10 cellular contexts compared by ENCODE assay signal in the genomic region with DNA sequence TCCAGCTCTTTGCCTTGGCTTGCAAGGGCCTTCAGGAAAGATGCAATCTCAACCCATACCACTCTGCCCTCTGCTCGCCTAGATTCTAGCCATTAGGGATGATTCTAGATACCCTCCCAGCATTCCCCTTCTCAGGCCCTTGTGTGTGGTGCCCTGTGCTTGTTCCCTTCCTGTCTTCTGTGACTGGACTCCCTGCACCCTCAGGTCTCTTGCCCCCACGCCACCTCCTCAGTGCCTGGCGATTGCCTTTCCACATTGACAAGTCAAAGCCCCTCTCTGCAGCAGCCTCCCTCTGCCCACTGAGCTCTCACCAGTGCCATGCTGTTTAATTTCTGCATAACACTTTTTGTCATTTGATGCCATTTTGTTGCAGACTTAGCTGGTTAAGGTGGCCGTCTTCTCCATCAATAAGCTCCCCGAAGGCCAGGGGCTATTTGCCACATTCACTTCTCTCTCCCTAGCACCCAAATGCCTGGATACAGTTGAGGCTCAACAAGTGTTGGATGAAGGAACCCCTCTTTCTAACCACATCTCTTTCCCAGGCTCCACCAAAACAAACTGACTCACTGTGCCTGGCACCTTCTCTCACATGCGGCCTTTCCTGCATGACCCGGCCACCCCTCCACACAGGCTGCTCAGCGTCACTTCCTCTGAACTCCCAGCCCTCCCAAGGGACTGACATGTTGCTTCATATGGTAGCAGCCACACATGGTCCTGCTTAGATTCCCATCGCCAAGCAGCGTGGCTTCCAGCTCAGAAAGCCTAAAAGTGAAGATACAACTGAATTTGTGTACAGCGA. TPM values are rescaled to one million over a fixed set of nuclear protein-coding genes. Genes with fewer than 3 reads are reported as not detected.
DNase-seq lines count a peak whose midpoint lies in the region; ATAC-seq, FAIRE-seq and TF ChIP-seq lines count a peak whose summit lies in the region.
"Had no signal": no experiment of that assay in that cellular context is flagged by ENCODE, and none has a peak within 500 bp of the region (broad histone marks: within the 10 kb centered on the region; RNA-seq: fewer than 3 reads in every experiment).

No MANE protein-coding gene starts in this region.

- dilution Hi-C loops in endothelial cell of umbilical vein (cut with MboI; ENCODE audit: extremely low pct_ligation_motif_present, low sequenced_read_pairs): no loop called here

- no peak overlapping the region for H3K4me3 ChIP-seq in GM12865 (ENCODE audit: low read depth, low read length)
- H3K4me3 ChIP-seq in endothelial cell of umbilical vein (replicated peaks in 1 of 3; ENCODE audit: insufficient read depth in 1 of 3, low read depth in 1 of 3, low read length in 3 of 3): no peak overlapping the region
- no peak overlapping the region for H3K4me3 ChIP-seq in sigmoid colon
- H3K4me3 ChIP-seq in dorsolateral prefrontal cortex: no peak overlapping the region

- FAIRE-seq in endothelial cell of umbilical vein (lab: Jason Lieb, UNC): peak; percentile 91
- FAIRE-seq: G401.6 had no signal

- intact Hi-C loops in endothelial cell of umbilical vein (cut with micrococcal nuclease) (no loop called here), sigmoid colon (cut with DNase I) (loop anchor here (5.0 kb wide), 2 partner anchors 82 to 147 kb away; a partner anchor contains a TSS), dorsolateral prefrontal cortex (cut with DNase I) (loop anchor here (5.0 to 10.0 kb wide), 5 partner anchors 62 to 190 kb away; a partner anchor contains a TSS)

- peak overlapping the region; percentile 55 for H2AFZ ChIP-seq in endothelial cell of umbilical vein (ENCODE audit: low read depth, low read length)

- H3K79me2 ChIP-seq in endothelial cell of umbilical vein (ENCODE audit: control insufficient read depth, insufficient read depth, low read length): peaks cover 2% of the 10 kb centered on the region

- H3K9me1 ChIP-seq in endothelial cell of umbilical vein (replicated peaks; ENCODE audit: control insufficient read depth, extremely low read depth, insufficient read depth, low read length): no peaks in the 10 kb centered on the region

- BruUV-seq in endothelial cell of umbilical vein (replicated peaks; lab: Mats Ljungman, UMichigan): no TSS peak

- no peaks in the 10 kb centered on the region for H4K20me1 ChIP-seq in endothelial cell of umbilical vein (replicated peaks; ENCODE audit: control insufficient read depth, extremely low read depth, insufficient read depth, low read length)

- 82 to 94% methylated on average over 11 of the region's 11 CpGs for WGBS in sigmoid colon, 2 donors

- no peaks in the 10 kb centered on the region for H3K9me3 ChIP-seq in endothelial cell of umbilical vein (replicated peaks; ENCODE audit: control insufficient read depth, insufficient read depth, low read length)
- H3K9me3 ChIP-seq in sigmoid colon: no peaks in the 10 kb centered on the region

- H3K27ac ChIP-seq in endothelial cell of umbilical vein (ENCODE audit: insufficient read depth, low read depth, low read length): peak overlapping the region; percentile 17
- H3K27ac ChIP-seq in sigmoid colon: no peak overlapping the region
- no peak overlapping the region for H3K27ac ChIP-seq in dorsolateral prefrontal cortex
- H3K27ac ChIP-seq in substantia nigra (ENCODE audit: low read depth, low read length, poor library complexity, severe bottlenecking): no peak overlapping the region

- H3K27me3 ChIP-seq in endothelial cell of umbilical vein (ENCODE audit: control insufficient read depth in 2 of 2, insufficient read depth in 2 of 2, low read length in 2 of 2) (no peaks in the 10 kb centered on the region), sigmoid colon (no peaks in the 10 kb centered on the region), dorsolateral prefrontal cortex (no peaks in the 10 kb centered on the region)

- TF ChIP-seq EP300 in sigmoid colon (IDR thresholded peaks at IDR 0.05): no peak

- ATAC-seq in HG03457 (IDR thresholded peaks at IDR 0.05; ENCODE audit: unreplicated experiment): no peak

- TF ChIP-seq CTCF in GM12865 (IDR thresholded peaks at IDR 0.05; ENCODE audit: insufficient read depth, low read depth, low read length, missing control alignments) (no peak), endothelial cell of umbilical vein (IDR thresholded peaks at IDR 0.05; ENCODE audit: extremely low read depth in 1 of 2, insufficient read depth in 1 of 2, low read depth in 1 of 2, low read length in 2 of 2) (no peak), sigmoid colon (IDR thresholded peaks at IDR 0.05) (no peak), dorsolateral prefrontal cortex (IDR thresholded peaks at IDR 0.05 in 54 of 56, conservative IDR thresholded peaks at IDR 0.05 in 2 of 56; ENCODE audit: low read depth in 1 of 56, partially characterized antibody in 56 of 56) (no peak)

- no peak overlapping the region for H3K4me2 ChIP-seq in endothelial cell of umbilical vein (ENCODE audit: insufficient read depth, low read length)

- H3K36me3 ChIP-seq in endothelial cell of umbilical vein (ENCODE audit: control insufficient read depth in 2 of 2, extremely low read depth in 1 of 2, insufficient read depth in 2 of 2, low read length in 2 of 2) (no peaks in the 10 kb centered on the region), sigmoid colon (no peaks in the 10 kb centered on the region)

- POLR2A ChIA-PET in endothelial cell of umbilical vein (lab: Charles Lee): no interaction called here

- H3K4me1 ChIP-seq in endothelial cell of umbilical vein (ENCODE audit: control insufficient read depth, extremely low read depth, insufficient read depth, low read length) (peaks cover 24% of the 10 kb centered on the region), sigmoid colon (peaks cover 0 to 6% (median 0%) of the 10 kb centered on the region in 4 donors)

- H3K9ac ChIP-seq in endothelial cell of umbilical vein (replicated peaks; ENCODE audit: extremely low read depth, insufficient read depth, low read length): no peak overlapping the region

- CTCF ChIA-PET in endothelial cell of umbilical vein (lab: Charles Lee): interaction anchor here (1.0 kb wide), 1 partner anchor 43 kb away, joined by 3 read pairs; no protein-coding TSS in a partner anchor

- DNase-seq in GM12865 (ENCODE audit: low read depth): peak; percentile 69
- peak; percentile 30 for DNase-seq in NAMALWA (ENCODE audit: low spot score)
- peak; percentile 82 for DNase-seq in endothelial cell of umbilical vein (ENCODE audit: low read depth, low spot score)
- DNase-seq in sigmoid colon: peak; percentile 76
- no peak for DNase-seq in NCI-H2081 (lab: John Stamatoyannopoulos, UW)
- no peak for DNase-seq in dorsolateral prefrontal cortex
- DNase-seq in substantia nigra (lab: John Stamatoyannopoulos, UW): no peak
- DNase-seq: T-helper 1 cell had no signal

- TF ChIP-seq POLR2A in endothelial cell of umbilical vein (IDR thresholded peaks at IDR 0.05; ENCODE audit: low read depth, low read length): no peak
- TF ChIP-seq POLR2A in sigmoid colon (IDR thresholded peaks at IDR 0.05): no peak

TF ChIP-seq in endothelial cell of umbilical vein, 7 proteins besides CTCF, POLR2A, EP300 and RAD21:
- TF ChIP-seq GATA2 (IDR thresholded peaks at IDR 0.05; ENCODE audit: insufficient read depth, insufficient read length, low read depth, low read length) (no peak), EZH2 (IDR thresholded peaks at IDR 0.05; ENCODE audit: borderline replicate concordance, low read depth, low read length, severe bottlenecking) (no peak), FOS (IDR thresholded peaks at IDR 0.05; ENCODE audit: borderline replicate concordance, insufficient read depth, low read length) (peak; percentile 51), POLR2AphosphoS5 (IDR thresholded peaks at IDR 0.05; ENCODE audit: insufficient read depth, low read depth, low read length) (peak; percentile 59), MYC (IDR thresholded peaks at IDR 0.05; ENCODE audit: low read depth, low read length) (peak; percentile 38), JUN (IDR thresholded peaks at IDR 0.05; ENCODE audit: borderline replicate concordance, insufficient read depth, insufficient read length, low read depth) (peak; percentile 44)
- TF ChIP-seq, protein P1, sequence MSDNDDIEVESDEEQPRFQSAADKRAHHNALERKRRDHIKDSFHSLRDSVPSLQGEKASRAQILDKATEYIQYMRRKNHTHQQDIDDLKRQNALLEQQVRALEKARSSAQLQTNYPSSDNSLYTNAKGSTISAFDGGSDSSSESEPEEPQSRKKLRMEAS (IDR thresholded peaks at IDR 0.05; ENCODE audit: insufficient read depth, insufficient read length): peak; percentile 41
TF ChIP-seq in endothelial cell of umbilical vein: peak in this region for 5.

RNA-seq across cellular contexts. Expression of a gene that starts 4.6 kb away (rescaled TPM):
- total RNA-seq in endothelial cell of umbilical vein (1,581 and 1,665 TPM in 2 replicates), sigmoid colon (10 to 100 TPM; 48.1 to 64.9 (median 52.9) TPM), dorsolateral prefrontal cortex (10 to 100 TPM; 15.5 to 55.1 (median 26.9) TPM)
- polyA plus RNA-seq in endothelial cell of umbilical vein (2,566 and 2,629 TPM in 2 replicates), sigmoid colon (10 to 100 TPM; 18.6 to 75.2 (median 29.1) TPM)
- polyA plus RNA-seq in endothelial cell of umbilical vein (2011; cell fraction: cytosol; rRNA removed): 2,247 and 2,322 TPM in 2 replicates
- polyA plus RNA-seq in endothelial cell of umbilical vein (2011; cell fraction: nucleus; rRNA removed): 1,597 and 1,745 TPM in 2 replicates
- polyA plus RNA-seq in endothelial cell of umbilical vein (2012): 1,989 and 2,618 TPM in 2 replicates
- 2,443 and 2,887 TPM in 2 replicates for polyA minus RNA-seq in endothelial cell of umbilical vein
- polyA minus RNA-seq in endothelial cell of umbilical vein (2011; cell fraction: cytosol; rRNA and poly(A)+ RNA removed): 46.0 TPM
- polyA minus RNA-seq in endothelial cell of umbilical vein (2011; cell fraction: nucleus; rRNA and poly(A)+ RNA removed): 638 and 706 TPM in 2 replicates

Comparison
In these comparisons a context has a peak if more than half of its experiments do, and no peak if none do; other contexts are left out.
1. DNase-seq: peak in GM12865 (single experiment), NAMALWA (single experiment), endothelial cell of umbilical vein (single experiment) and sigmoid colon (single experiment); none in NCI-H2081 (0 of 2), dorsolateral prefrontal cortex (0 of 10) and substantia nigra (0 of 49).
2. RNA of a gene that starts 4.6 kb away (total RNA-seq): 1,581 to 1,665 TPM in endothelial cell of umbilical vein; 48.1 to 64.9 TPM in sigmoid colon and 15.5 to 55.1 TPM in dorsolateral prefrontal cortex; every median in the first group is over 10 times any median in the second.